19 cellular contexts compared by ENCODE assay signal in the genomic region with DNA sequence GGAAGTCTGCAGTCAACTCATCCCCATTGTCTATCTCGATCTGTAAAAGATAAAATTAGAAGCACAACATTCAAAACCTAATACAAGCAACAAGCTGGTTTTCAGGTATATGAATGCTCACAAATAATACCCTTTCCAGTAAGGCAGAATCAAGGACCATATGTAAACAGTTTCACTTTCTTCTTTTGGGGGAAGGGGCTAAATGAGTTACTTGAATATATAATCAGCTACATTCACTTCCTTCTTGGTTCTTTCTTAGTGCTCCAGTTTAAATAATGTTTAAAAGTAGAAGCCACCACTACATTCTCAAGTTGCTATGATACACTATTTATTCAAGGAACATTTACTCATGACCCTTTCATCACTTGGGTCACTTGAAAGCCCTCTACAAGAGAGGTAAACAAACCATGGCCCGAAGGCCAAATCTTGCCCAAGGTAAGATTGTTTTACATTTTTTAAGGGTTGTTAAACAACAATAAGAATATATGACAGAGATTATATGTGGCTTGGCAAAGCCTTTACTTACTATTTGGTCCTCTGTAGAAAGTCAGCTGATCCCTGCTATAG. TPM values are rescaled to one million over a fixed set of nuclear protein-coding genes. Genes with fewer than 3 reads are reported as not detected.
A peak's percentile ranks its signal among the peaks of the same experiment; 100 is the strongest.
DNase-seq lines count a peak whose midpoint lies in the region; ATAC-seq and TF ChIP-seq lines count a peak whose summit lies in the region.
"Had no signal": no experiment of that assay in that cellular context is flagged by ENCODE, and none has a peak within 500 bp of the region (broad histone marks: within the 10 kb centered on the region; RNA-seq: fewer than 3 reads in every experiment).

No MANE protein-coding gene starts in this region.

- no peaks in the 10 kb centered on the region for H3K9me3 ChIP-seq in upper lobe of right lung
- H3K9me3 ChIP-seq in CD8-positive, alpha-beta memory T cell (ENCODE audit: low read length): no peaks in the 10 kb centered on the region

- POLR2A ChIA-PET in CD8-positive, alpha-beta memory T cell (lab: Charles Lee): interaction anchor here (1.0 kb wide), 1 partner anchor 10 kb away, joined by 3 read pairs; a partner anchor contains a TSS

- H3K4me3 Mint-ChIP-seq in activated T-cell treated with anti-CD3 and anti-CD28 coated beads, Interleukin-2, amount 50 U/mL, for 72 hours: no peak overlapping the region
- no peak overlapping the region for H3K4me3 Mint-ChIP-seq in CD8-positive, alpha-beta memory T cell
- no peak overlapping the region for H3K4me3 Mint-ChIP-seq in HFFc6
- H3K4me3 Mint-ChIP-seq: neural progenitor cell had no signal

- CTCF ChIA-PET in CD8-positive, alpha-beta memory T cell (lab: Charles Lee): interaction anchor here (1.2 kb wide), 1 partner anchor 9 kb away, joined by 3 read pairs; no protein-coding TSS in a partner anchor

- H3K36me3 ChIP-seq in upper lobe of right lung: peaks cover 72% of the 10 kb centered on the region
- peaks cover 38% of the 10 kb centered on the region for H3K36me3 ChIP-seq in CD8-positive, alpha-beta memory T cell (ENCODE audit: insufficient read depth, low read length)

- H3K4me3 ChIP-seq in LNCaP clone FGC (ENCODE audit: low read depth, low read length): no peak overlapping the region
- no peak overlapping the region for H3K4me3 ChIP-seq in choroid plexus epithelial cell (ENCODE audit: low read depth, low read length)
- no peak overlapping the region for H3K4me3 ChIP-seq in upper lobe of right lung
- no peak overlapping the region for H3K4me3 ChIP-seq in CD8-positive, alpha-beta memory T cell (ENCODE audit: low read length)
- H3K4me3 ChIP-seq: neural progenitor cell had no signal

- no peaks in the 10 kb centered on the region for H3K9me3 Mint-ChIP-seq in activated T-cell treated with anti-CD3 and anti-CD28 coated beads, Interleukin-2, amount 50 U/mL, for 72 hours
- H3K9me3 Mint-ChIP-seq in CD8-positive, alpha-beta memory T cell: no peaks in the 10 kb centered on the region
- H3K9me3 Mint-ChIP-seq in HFFc6: no peaks in the 10 kb centered on the region
- H3K9me3 Mint-ChIP-seq: neural progenitor cell had no signal

- no peak overlapping the region for H3K27ac ChIP-seq in upper lobe of right lung
- no peak overlapping the region for H3K27ac ChIP-seq in CD8-positive, alpha-beta memory T cell (ENCODE audit: low read depth, low read length)
- H3K27ac ChIP-seq: neural progenitor cell had no signal

- peak overlapping the region; percentile 63 for H3K27ac Mint-ChIP-seq in activated T-cell treated with anti-CD3 and anti-CD28 coated beads, Interleukin-2, amount 50 U/mL, for 72 hours
- H3K27ac Mint-ChIP-seq in CD8-positive, alpha-beta memory T cell: peak overlapping the region in 2 of 8 donors; percentile 14 to 82
- H3K27ac Mint-ChIP-seq in HFFc6: no peak overlapping the region
- H3K27ac Mint-ChIP-seq: neural progenitor cell had no signal

- no peaks in the 10 kb centered on the region for H3K27me3 Mint-ChIP-seq in activated T-cell treated with anti-CD3 and anti-CD28 coated beads, Interleukin-2, amount 50 U/mL, for 72 hours (ENCODE audit: low read depth)
- no peaks in the 10 kb centered on the region for H3K27me3 Mint-ChIP-seq in CD8-positive, alpha-beta memory T cell
- no peaks in the 10 kb centered on the region for H3K27me3 Mint-ChIP-seq in HFFc6 (ENCODE audit: insufficient read depth)

- peaks cover 2 to 14% of the 10 kb centered on the region in 2 donors for H3K36me3 Mint-ChIP-seq in activated T-cell treated with anti-CD3 and anti-CD28 coated beads, Interleukin-2, amount 50 U/mL, for 72 hours (ENCODE audit: insufficient read depth in 2 of 2)
- peaks cover 0 to 59% (median 15%) of the 10 kb centered on the region in 3 donors for H3K36me3 Mint-ChIP-seq in CD8-positive, alpha-beta memory T cell
- peaks cover 22% of the 10 kb centered on the region for H3K36me3 Mint-ChIP-seq in HFFc6 (ENCODE audit: low read depth)

- intact Hi-C loops in upper lobe of right lung (cut with DNase I): no loop called here

- no peaks in the 10 kb centered on the region for H3K4me1 ChIP-seq in upper lobe of right lung
- no peaks in the 10 kb centered on the region for H3K4me1 ChIP-seq in CD8-positive, alpha-beta memory T cell (ENCODE audit: insufficient read depth, low read length)
- H3K4me1 ChIP-seq: neural progenitor cell had no signal

- ATAC-seq in activated T-cell treated with anti-CD3 and anti-CD28 coated beads, Interleukin-2, amount 50 U/mL, for 72 hours (replicated peaks in 1 of 2): no peak
- peak; percentile 90 for ATAC-seq in upper lobe of right lung
- ATAC-seq: right cardiac atrium, SK-N-SH treated with all-trans-retinoic acid at 6 μM for 48 hours had no signal

- H3K4me1 Mint-ChIP-seq in activated T-cell treated with anti-CD3 and anti-CD28 coated beads, Interleukin-2, amount 50 U/mL, for 72 hours (ENCODE audit: low read depth): peaks cover 9% of the 10 kb centered on the region
- H3K4me1 Mint-ChIP-seq in CD8-positive, alpha-beta memory T cell: peaks cover 0 to 6% (median 2%) of the 10 kb centered on the region in 3 donors
- H3K4me1 Mint-ChIP-seq in HFFc6 (ENCODE audit: low read depth): no peaks in the 10 kb centered on the region
- H3K4me1 Mint-ChIP-seq: neural progenitor cell had no signal

- no peaks in the 10 kb centered on the region for H3K27me3 ChIP-seq in upper lobe of right lung
- no peaks in the 10 kb centered on the region for H3K27me3 ChIP-seq in CD8-positive, alpha-beta memory T cell (ENCODE audit: insufficient read depth, low read length, poor library complexity, severe bottlenecking)
- H3K27me3 ChIP-seq: neural progenitor cell had no signal

- no peak for DNase-seq in activated T-cell treated with anti-CD3 and anti-CD28 coated beads, Interleukin-2, amount 50 U/mL, for 72 hours
- DNase-seq in activated T-cell treated with anti-CD3 and anti-CD28 coated beads for 4 hours: no peak
- DNase-seq in LNCaP clone FGC (ENCODE audit: low read depth): peak; percentile 90
- DNase-seq in choroid plexus epithelial cell (ENCODE audit: low read depth): peak; percentile 66
- DNase-seq in upper lobe of right lung: no peak
- DNase-seq in NCI-H1105 (lab: John Stamatoyannopoulos, UW): no peak
- no peak for DNase-seq in CD8-positive, alpha-beta memory T cell
- no peak for DNase-seq in HFFc6
- DNase-seq: activated naive CD4-positive, alpha-beta T cell treated with Interleukin-2 at 50 U/mL for 16 hours; Calu3; effector CD8-positive, alpha-beta T cell; foreskin fibroblast; mammary epithelial cell; NCI-H1092 treated with DMSO at 0.1 percent for 48 hours; NCI-H345; right cardiac atrium; stimulated activated CD4-positive, alpha-beta T cell treated with anti-CD3 and anti-CD28 coated beads, Interleukin-2, amount 100 ng/mL, for 24 hours had no signal

- TF ChIP-seq CTCF in LNCaP clone FGC (IDR thresholded peaks at IDR 0.05; ENCODE audit: control insufficient read depth, extremely low read depth, insufficient read depth) (no peak), choroid plexus epithelial cell (conservative IDR thresholded peaks at IDR 0.05; ENCODE audit: low read depth, low read length) (no peak), upper lobe of right lung (IDR thresholded peaks at IDR 0.05) (no peak), HFFc6 (IDR thresholded peaks at IDR 0.05) (no peak)

RNA-seq across cellular contexts. Expression of a gene that starts 10.3 kb away (rescaled TPM):
- 10 to 100 TPM; 14.5 to 19.1 TPM for total RNA-seq in activated T-cell treated with anti-CD3 and anti-CD28 coated beads, Interleukin-2, amount 50 U/mL, for 72 hours
- 52.1 TPM for total RNA-seq in upper lobe of right lung
- 10 to 100 TPM; 29.7 to 32.1 TPM for total RNA-seq in CD8-positive, alpha-beta memory T cell
- 13.9 TPM for polyA plus RNA-seq in CD8-positive, alpha-beta memory T cell
- total RNA-seq in HFFc6 (2021; fragmentation: NEBNext Ultra II Directional; extraction: Animal tissue kit (Norgen Biotek cat#: 25700)): 100 to 1,000 TPM; 146 to 165 (median 153) TPM

RNA-seq across cellular contexts. Expression of a gene that starts 37.0 kb away (rescaled TPM):
- 10 to 100 TPM; 41.4 TPM for total RNA-seq in activated T-cell treated with anti-CD3 and anti-CD28 coated beads, Interleukin-2, amount 50 U/mL, for 72 hours
- total RNA-seq in upper lobe of right lung: 18.4 TPM
- total RNA-seq in CD8-positive, alpha-beta memory T cell: 10 to 100 TPM; 23.6 to 25.7 TPM
- polyA plus RNA-seq in CD8-positive, alpha-beta memory T cell: 27.3 TPM
- total RNA-seq in HFFc6 (2021; fragmentation: NEBNext Ultra II Directional; extraction: Animal tissue kit (Norgen Biotek cat#: 25700)): 10 to 100 TPM; 11.5 to 13.1 (median 12.0) TPM

RNA-seq across cellular contexts. Expression of a gene that starts 37.2 kb away (rescaled TPM):
- 10 to 100 TPM; 18.1 to 21.8 TPM for total RNA-seq in activated T-cell treated with anti-CD3 and anti-CD28 coated beads, Interleukin-2, amount 50 U/mL, for 72 hours
- total RNA-seq in upper lobe of right lung: 11.7 TPM
- total RNA-seq in CD8-positive, alpha-beta memory T cell: 10 to 100 TPM; 17.8 to 21.4 TPM
- polyA plus RNA-seq in CD8-positive, alpha-beta memory T cell: 26.3 TPM
- 10 to 100 TPM; 14.3 to 22.6 (median 17.2) TPM for total RNA-seq in HFFc6 (2021; fragmentation: NEBNext Ultra II Directional; extraction: Animal tissue kit (Norgen Biotek cat#: 25700))

RNA-seq across cellular contexts. Expression of a gene that starts 40.1 kb away (rescaled TPM):
- total RNA-seq in activated T-cell treated with anti-CD3 and anti-CD28 coated beads, Interleukin-2, amount 50 U/mL, for 72 hours: 1 to 10 TPM; 1.3 to 2.7 TPM
- 4.6 TPM for total RNA-seq in upper lobe of right lung
- 1 to 10 TPM; 1.4 to 1.8 TPM for total RNA-seq in CD8-positive, alpha-beta memory T cell
- polyA plus RNA-seq in CD8-positive, alpha-beta memory T cell: 6.2 TPM
- 1 to 10 TPM; 5.5 to 8.8 (median 7.0) TPM for total RNA-seq in HFFc6 (2021; fragmentation: NEBNext Ultra II Directional; extraction: Animal tissue kit (Norgen Biotek cat#: 25700))

Comparison
In these comparisons a context has a peak if more than half of its experiments do, and no peak if none do; other contexts are left out.
1. DNase-seq: peak in LNCaP clone FGC (single experiment) and choroid plexus epithelial cell (single experiment); none in activated T-cell treated with anti-CD3 and anti-CD28 coated beads, Interleukin-2, amount 50 U/mL, for 72 hours (0 of 2), activated T-cell treated with anti-CD3 and anti-CD28 coated beads for 4 hours (single experiment), upper lobe of right lung (single experiment), NCI-H1105 (single experiment), CD8-positive, alpha-beta memory T cell (0 of 5) and HFFc6 (single experiment).